8 cellular contexts compared by ENCODE assay signal in genomic region chr4:141636077-141636770, GRCh38. TPM values are rescaled to one million over a fixed set of nuclear protein-coding genes. Genes with fewer than 3 reads are reported as not detected.
DNase-seq lines count a peak whose midpoint lies in the region; FAIRE-seq and TF ChIP-seq lines count a peak whose summit lies in the region.

TSS of gene IL15 (plus strand) at chr4:141636583. CDS start at chr4:141719465, 82,882 bp downstream.

- H3K27ac ChIP-seq in MM.1S (ENCODE audit: low read length) (peak within 1 kb of the TSS; percentile 62), endothelial cell of umbilical vein (ENCODE audit: insufficient read depth, low read depth, low read length) (peak within 1 kb of the TSS; percentile 25)

- H3K9me1 ChIP-seq in endothelial cell of umbilical vein (replicated peaks; ENCODE audit: control insufficient read depth, extremely low read depth, insufficient read depth, low read length) = no peaks in the 10 kb centered on the region

- DNase-seq in GM13976 (ENCODE audit: low spot score) = peak; percentile 89
- DNase-seq in HCEC 1CT = peak; percentile 43
- DNase-seq in MM.1S = peak; percentile 94
- peak; percentile 2 for DNase-seq in activated CD8-positive, alpha-beta memory T cell treated with anti-CD3 and anti-CD28 coated beads, Interleukin-2, amount 50 U/mL, for 1 hour (ENCODE audit: extremely low read depth)
- DNase-seq in endothelial cell of umbilical vein (ENCODE audit: low read depth, low spot score) = peak; percentile 74
- DNase-seq in stimulated activated CD8-positive, alpha-beta memory T cell treated with anti-CD3 and anti-CD28 coated beads, Interleukin-7, amount 100 ng/mL, for 48 hours (ENCODE audit: extremely low read depth in 1 of 2, low read depth in 1 of 2) = peak; percentile 37 to 47
- DNase-seq in KG1 (lab: John Stamatoyannopoulos, UW) = no peak

- in situ Hi-C loops in GM13976 (cut with MboI; ENCODE audit: low sequenced_read_pairs, unreplicated experiment) = no loop called here

- H3K9me2 ChIP-seq in MM.1S (replicated peaks; ENCODE audit: insufficient read depth, low read length) = no peaks in the 10 kb centered on the region

- H3K27me3 ChIP-seq in MM.1S (replicated peaks; ENCODE audit: insufficient read depth, low read length) (no peaks in the 10 kb centered on the region), endothelial cell of umbilical vein (ENCODE audit: control insufficient read depth in 2 of 2, insufficient read depth in 2 of 2, low read length in 2 of 2) (no peaks in the 10 kb centered on the region), mucosa of stomach (ENCODE audit: control insufficient read depth, insufficient read depth, low read length) (no peaks in the 10 kb centered on the region)

- peaks cover 26% of the 10 kb centered on the region for H3K4me1 ChIP-seq in MM.1S (ENCODE audit: low read length)
- H3K4me1 ChIP-seq in endothelial cell of umbilical vein (ENCODE audit: control insufficient read depth, extremely low read depth, insufficient read depth, low read length) = peaks cover 8% of the 10 kb centered on the region
- H3K4me1 ChIP-seq in mucosa of stomach (ENCODE audit: control insufficient read depth, insufficient read depth, low read length) = peaks cover 4% of the 10 kb centered on the region

- peaks cover 13% of the 10 kb centered on the region; the same call in 1 of the 2 replicates for H3K79me2 ChIP-seq in MM.1S (ENCODE audit: low read length)
- no peaks in the 10 kb centered on the region for H3K79me2 ChIP-seq in endothelial cell of umbilical vein (ENCODE audit: control insufficient read depth, insufficient read depth, low read length)

- H3K36me3 ChIP-seq in MM.1S (replicated peaks; ENCODE audit: insufficient read depth, low read length) (no peaks in the 10 kb centered on the region), endothelial cell of umbilical vein (ENCODE audit: control insufficient read depth in 2 of 2, extremely low read depth in 1 of 2, insufficient read depth in 2 of 2, low read length in 2 of 2) (no peaks in the 10 kb centered on the region), mucosa of stomach (ENCODE audit: control insufficient read depth, insufficient read depth, low read length) (no peaks in the 10 kb centered on the region)

- H3F3A ChIP-seq in MM.1S (ENCODE audit: insufficient read depth, low read length) = peaks cover 18% of the 10 kb centered on the region

- H4K20me1 ChIP-seq in MM.1S (ENCODE audit: insufficient read depth, low read length) (no peaks in the 10 kb centered on the region), endothelial cell of umbilical vein (replicated peaks; ENCODE audit: control insufficient read depth, extremely low read depth, insufficient read depth, low read length) (no peaks in the 10 kb centered on the region)

- H3K9me3 ChIP-seq in MM.1S (replicated peaks; ENCODE audit: insufficient read depth, low read length) (no peaks in the 10 kb centered on the region), endothelial cell of umbilical vein (replicated peaks; ENCODE audit: control insufficient read depth, insufficient read depth, low read length) (no peaks in the 10 kb centered on the region), mucosa of stomach (ENCODE audit: control insufficient read depth, low read length) (no peaks in the 10 kb centered on the region)

- H3K4me3 ChIP-seq in MM.1S (ENCODE audit: low read length) (peak within 1 kb of the TSS; percentile 73), endothelial cell of umbilical vein (replicated peaks in 1 of 3; ENCODE audit: insufficient read depth in 1 of 3, low read depth in 1 of 3, low read length in 3 of 3) (peak within 1 kb of the TSS; percentile 79 to 90 (median 86)), mucosa of stomach (ENCODE audit: low read length) (peak within 1 kb of the TSS; percentile 71)

- dilution Hi-C loops in endothelial cell of umbilical vein (cut with MboI; ENCODE audit: extremely low pct_ligation_motif_present, low sequenced_read_pairs) = no loop called here

- CTCF ChIA-PET in endothelial cell of umbilical vein (lab: Charles Lee) = interaction anchor here (0.9 to 2.6 kb wide), 8 partner anchors 18 to 1084 kb away, joined by 3 to 12 read pairs (median 6); no protein-coding TSS in a partner anchor

- H3K9ac ChIP-seq in MM.1S (ENCODE audit: low read length) (peak within 1 kb of the TSS; percentile 65), endothelial cell of umbilical vein (replicated peaks; ENCODE audit: extremely low read depth, insufficient read depth, low read length) (peak within 1 kb of the TSS; percentile 65), mucosa of stomach (ENCODE audit: low read length) (peak within 1 kb of the TSS; percentile 84)

- no peak for TF ChIP-seq CTCF in GM13976 (IDR thresholded peaks at IDR 0.05; ENCODE audit: borderline replicate concordance, control extremely low read depth, extremely low read depth, insufficient read depth, missing control alignments)
- no peak for TF ChIP-seq CTCF in MM.1S (IDR thresholded peaks at IDR 0.05; ENCODE audit: low read length)
- no peak for TF ChIP-seq CTCF in endothelial cell of umbilical vein (IDR thresholded peaks at IDR 0.05; ENCODE audit: extremely low read depth in 1 of 2, insufficient read depth in 1 of 2, low read depth in 1 of 2, low read length in 2 of 2)

- peak within 1 kb of the TSS; percentile 67 for H3K4me2 ChIP-seq in MM.1S (ENCODE audit: low read depth, low read length)
- peak within 1 kb of the TSS; percentile 88 for H3K4me2 ChIP-seq in endothelial cell of umbilical vein (ENCODE audit: insufficient read depth, low read length)

- POLR2A ChIA-PET in endothelial cell of umbilical vein (lab: Charles Lee) = no interaction called here

- no peak for TF ChIP-seq POLR2A in endothelial cell of umbilical vein (IDR thresholded peaks at IDR 0.05; ENCODE audit: low read depth, low read length)

- peak; percentile 87 for FAIRE-seq in endothelial cell of umbilical vein (lab: Jason Lieb, UNC)

- no TSS peak for BruUV-seq in endothelial cell of umbilical vein (replicated peaks; lab: Mats Ljungman, UMichigan)

- peak within 1 kb of the TSS; percentile 94 for H2AFZ ChIP-seq in MM.1S (ENCODE audit: low read length)
- peak within 1 kb of the TSS; percentile 91 for H2AFZ ChIP-seq in endothelial cell of umbilical vein (ENCODE audit: low read depth, low read length)

- intact Hi-C loops in endothelial cell of umbilical vein (cut with micrococcal nuclease) = loop anchor here (2.0 to 10.0 kb wide), 6 partner anchors 65 to 487 kb away; no protein-coding TSS in a partner anchor

TF ChIP-seq in endothelial cell of umbilical vein, 7 proteins besides CTCF, POLR2A, EP300 and RAD21:
- TF ChIP-seq, protein P1, sequence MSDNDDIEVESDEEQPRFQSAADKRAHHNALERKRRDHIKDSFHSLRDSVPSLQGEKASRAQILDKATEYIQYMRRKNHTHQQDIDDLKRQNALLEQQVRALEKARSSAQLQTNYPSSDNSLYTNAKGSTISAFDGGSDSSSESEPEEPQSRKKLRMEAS (IDR thresholded peaks at IDR 0.05; ENCODE audit: insufficient read depth, insufficient read length) = no peak
- TF ChIP-seq GATA2 (IDR thresholded peaks at IDR 0.05; ENCODE audit: insufficient read depth, insufficient read length, low read depth, low read length) (no peak), MYC (IDR thresholded peaks at IDR 0.05; ENCODE audit: low read depth, low read length) (no peak), JUN (IDR thresholded peaks at IDR 0.05; ENCODE audit: borderline replicate concordance, insufficient read depth, insufficient read length, low read depth) (no peak), FOS (IDR thresholded peaks at IDR 0.05; ENCODE audit: borderline replicate concordance, insufficient read depth, low read length) (no peak), POLR2AphosphoS5 (IDR thresholded peaks at IDR 0.05; ENCODE audit: insufficient read depth, low read depth, low read length) (no peak), EZH2 (IDR thresholded peaks at IDR 0.05; ENCODE audit: borderline replicate concordance, low read depth, low read length, severe bottlenecking) (no peak)

RNA-seq across cellular contexts. Expression of gene IL15, which starts in this region (rescaled TPM):
- total RNA-seq in endothelial cell of umbilical vein = 3.0 and 3.1 TPM in 2 replicates
- polyA plus RNA-seq in endothelial cell of umbilical vein = 3.1 TPM in 2 replicates
- polyA plus RNA-seq in endothelial cell of umbilical vein (2011; cell fraction: cytosol; rRNA removed) = 2.3 TPM in 2 replicates
- polyA plus RNA-seq in endothelial cell of umbilical vein (2011; cell fraction: nucleus; rRNA removed) = 10.9 and 17.8 TPM in 2 replicates
- polyA plus RNA-seq in endothelial cell of umbilical vein (2012) = 2.5 and 3.3 TPM in 2 replicates
- 7.6 and 8.8 TPM in 2 replicates for polyA minus RNA-seq in endothelial cell of umbilical vein
- polyA minus RNA-seq in endothelial cell of umbilical vein (2011; cell fraction: cytosol; rRNA and poly(A)+ RNA removed) = 2.7 TPM
- polyA minus RNA-seq in endothelial cell of umbilical vein (2011; cell fraction: nucleus; rRNA and poly(A)+ RNA removed) = 20.6 and 21.8 TPM in 2 replicates
